In genomic region chr15:91100561-91101355, GRCh38 we compare ENCODE assay signal across 8 cellular contexts. TPM values are rescaled to one million over a fixed set of nuclear protein-coding genes. Genes with fewer than 3 reads are reported as not detected.
A peak's percentile ranks its signal among the peaks of the same experiment; 100 is the strongest.
DNase-seq lines count a peak whose midpoint lies in the region; ATAC-seq and TF ChIP-seq lines count a peak whose summit lies in the region.

No MANE protein-coding gene starts in this region.

- TF ChIP-seq CTCF in GM12864 (IDR thresholded peaks at IDR 0.05; ENCODE audit: low read depth, low read length, missing control alignments): no peak

- H3K9me3 Mint-ChIP-seq in activated T-cell treated with anti-CD3 and anti-CD28 coated beads, Interleukin-2, amount 50 U/mL, for 72 hours: no peaks in the 10 kb centered on the region
- H3K9me3 Mint-ChIP-seq in stimulated activated memory B cell treated with anti-CD40 and anti-IgM and Interleukin-4, amounts not matched to agents 10 μg/mL and 1 μg/mL and 100 μg/mL, for 72 hours: no peaks in the 10 kb centered on the region

- peaks cover 89% of the 10 kb centered on the region for H3K27me3 Mint-ChIP-seq in activated T-cell treated with anti-CD3 and anti-CD28 coated beads, Interleukin-2, amount 50 U/mL, for 72 hours (ENCODE audit: low read depth)
- H3K27me3 Mint-ChIP-seq in stimulated activated memory B cell treated with anti-CD40 and anti-IgM and Interleukin-4, amounts not matched to agents 10 μg/mL and 1 μg/mL and 100 μg/mL, for 72 hours: peaks cover 90% of the 10 kb centered on the region

- peak overlapping the region; percentile 49 for H3K27ac Mint-ChIP-seq in activated T-cell treated with anti-CD3 and anti-CD28 coated beads, Interleukin-2, amount 50 U/mL, for 72 hours
- H3K27ac Mint-ChIP-seq in stimulated activated memory B cell treated with anti-CD40 and anti-IgM and Interleukin-4, amounts not matched to agents 10 μg/mL and 1 μg/mL and 100 μg/mL, for 72 hours: no peak overlapping the region

- peaks cover 17% of the 10 kb centered on the region for H3K4me1 Mint-ChIP-seq in activated T-cell treated with anti-CD3 and anti-CD28 coated beads, Interleukin-2, amount 50 U/mL, for 72 hours (ENCODE audit: low read depth)
- peaks cover 17% of the 10 kb centered on the region for H3K4me1 Mint-ChIP-seq in stimulated activated memory B cell treated with anti-CD40 and anti-IgM and Interleukin-4, amounts not matched to agents 10 μg/mL and 1 μg/mL and 100 μg/mL, for 72 hours

- H3K36me3 Mint-ChIP-seq in activated T-cell treated with anti-CD3 and anti-CD28 coated beads, Interleukin-2, amount 50 U/mL, for 72 hours (ENCODE audit: insufficient read depth in 2 of 2): no peaks in the 10 kb centered on the region
- no peaks in the 10 kb centered on the region for H3K36me3 Mint-ChIP-seq in stimulated activated memory B cell treated with anti-CD40 and anti-IgM and Interleukin-4, amounts not matched to agents 10 μg/mL and 1 μg/mL and 100 μg/mL, for 72 hours

- DNase-seq in GM12864 (ENCODE audit: low read depth) (no peak), LoVo (ENCODE audit: low spot score) (no peak)
- DNase-seq in activated T-cell treated with anti-CD3 and anti-CD28 coated beads, Interleukin-2, amount 50 U/mL, for 72 hours: peak; percentile 4 to 15
- DNase-seq in activated CD4-positive, CD25-positive, alpha-beta regulatory T cell treated with anti-CD3 and anti-CD28 coated beads, Interleukin-2, amount 50 U/mL, for 72 hours: no peak

- ATAC-seq in HG02884 (IDR thresholded peaks at IDR 0.05; ENCODE audit: unreplicated experiment): peak; percentile 16
- ATAC-seq in activated T-cell treated with anti-CD3 and anti-CD28 coated beads, Interleukin-2, amount 50 U/mL, for 72 hours (replicated peaks in 1 of 2): peak; percentile 11 to 16
- no peak for ATAC-seq in stimulated activated memory B cell treated with anti-CD40 and anti-IgM and Interleukin-4, amounts not matched to agents 10 μg/mL and 1 μg/mL and 100 μg/mL, for 72 hours
- no peak for ATAC-seq in GM21447 (IDR thresholded peaks at IDR 0.05; ENCODE audit: unreplicated experiment)

- peak overlapping the region; percentile 57 for H3K4me3 ChIP-seq in GM12864 (ENCODE audit: low read depth, low read length)
- H3K4me3 ChIP-seq in iPS-11a (ENCODE audit: low read depth, low read length): peak overlapping the region; percentile 50

- H3K4me3 Mint-ChIP-seq in activated T-cell treated with anti-CD3 and anti-CD28 coated beads, Interleukin-2, amount 50 U/mL, for 72 hours: peak overlapping the region; percentile 88 to 98
- peak overlapping the region; percentile 75 for H3K4me3 Mint-ChIP-seq in stimulated activated memory B cell treated with anti-CD40 and anti-IgM and Interleukin-4, amounts not matched to agents 10 μg/mL and 1 μg/mL and 100 μg/mL, for 72 hours

RNA-seq across cellular contexts. Expression of gene SV2B, which starts 0.7 kb away (rescaled TPM):
- under 1 TPM; 0.17 to 0.30 TPM for total RNA-seq in activated T-cell treated with anti-CD3 and anti-CD28 coated beads, Interleukin-2, amount 50 U/mL, for 72 hours

Comparison
In these comparisons a context has a peak if more than half of its experiments do, and no peak if none do; other contexts are left out.
1. DNase-seq: peak in activated T-cell treated with anti-CD3 and anti-CD28 coated beads, Interleukin-2, amount 50 U/mL, for 72 hours (2 of 2); none in GM12864 (single experiment), LoVo (single experiment) and activated CD4-positive, CD25-positive, alpha-beta regulatory T cell treated with anti-CD3 and anti-CD28 coated beads, Interleukin-2, amount 50 U/mL, for 72 hours (single experiment).
2. ATAC-seq: peak in HG02884 (single experiment) and activated T-cell treated with anti-CD3 and anti-CD28 coated beads, Interleukin-2, amount 50 U/mL, for 72 hours (2 of 2); none in stimulated activated memory B cell treated with anti-CD40 and anti-IgM and Interleukin-4, amounts not matched to agents 10 μg/mL and 1 μg/mL and 100 μg/mL, for 72 hours (single experiment) and GM21447 (single experiment).